8 cellular contexts compared by ENCODE assay signal in genomic region chr11:65873280-65874156, GRCh38. TPM values are rescaled to one million over a fixed set of nuclear protein-coding genes. Genes with fewer than 3 reads are reported as not detected.
A peak's percentile ranks its signal among the peaks of the same experiment; 100 is the strongest.
DNase-seq lines count a peak whose midpoint lies in the region; ATAC-seq and TF ChIP-seq lines count a peak whose summit lies in the region.

No MANE protein-coding gene starts in this region.

- CTCF ChIA-PET in activated naive CD4-positive, alpha-beta T cell treated with anti-CD3 and anti-CD28 coated beads, Interleukin-2, amount 10 ng/mL, durations not matched to agents 7 days and 5 days (lab: Charles Lee), result interaction anchor here (1.6 to 2.1 kb wide), 4 partner anchors 11 to 115 kb away, joined by 3 to 16 read pairs (median 7); partner anchors contain the start of genes FIBP and MUS81

- 0% methylated on average over 2 to 12 of the region's 55 CpGs for WGBS in gastroesophageal sphincter (ENCODE audit: low coverage in 1 of 2), 2 donors
- 6 to 14% methylated on average over 14 to 54 of the region's 55 CpGs for WGBS in testis, 2 donors

- no peak for TF ChIP-seq CTCF in HFFc6 (IDR thresholded peaks at IDR 0.05)
- TF ChIP-seq CTCF in gastroesophageal sphincter (IDR thresholded peaks at IDR 0.05), result no peak
- no peak for TF ChIP-seq CTCF in testis (IDR thresholded peaks at IDR 0.05)

- TF ChIP-seq POLR2A in gastroesophageal sphincter (IDR thresholded peaks at IDR 0.05) (peak; percentile 62 to 66), testis (IDR thresholded peaks at IDR 0.05) (peak; percentile 78)

- no peak for TF ChIP-seq EP300 in gastroesophageal sphincter (IDR thresholded peaks at IDR 0.05)

- H3K27ac Mint-ChIP-seq in HFFc6, result peak overlapping the region; percentile 90
- peak overlapping the region; percentile 75 for H3K27ac Mint-ChIP-seq in activated naive CD4-positive, alpha-beta T cell treated with anti-CD3 and anti-CD28 coated beads, Interleukin-2, amount 10 ng/mL, durations not matched to agents 7 days and 5 days

- H3K9me3 ChIP-seq in gastroesophageal sphincter, result no peaks in the 10 kb centered on the region
- no peaks in the 10 kb centered on the region for H3K9me3 ChIP-seq in testis

- peak overlapping the region; percentile 90 for H3K4me3 Mint-ChIP-seq in HFFc6
- peak overlapping the region; percentile 85 for H3K4me3 Mint-ChIP-seq in activated naive CD4-positive, alpha-beta T cell treated with anti-CD3 and anti-CD28 coated beads, Interleukin-2, amount 10 ng/mL, durations not matched to agents 7 days and 5 days

- H3K27me3 ChIP-seq in gastroesophageal sphincter (no peaks in the 10 kb centered on the region), testis (no peaks in the 10 kb centered on the region)

- peak; percentile 91 for ATAC-seq in gastroesophageal sphincter

- peak overlapping the region; percentile 93 to 98 (median 94) for H3K27ac ChIP-seq in gastroesophageal sphincter
- peak overlapping the region; percentile 41 to 93 for H3K27ac ChIP-seq in testis

- H3K9me3 Mint-ChIP-seq in HFFc6, result no peaks in the 10 kb centered on the region
- H3K9me3 Mint-ChIP-seq in activated naive CD4-positive, alpha-beta T cell treated with anti-CD3 and anti-CD28 coated beads, Interleukin-2, amount 10 ng/mL, durations not matched to agents 7 days and 5 days, result no peaks in the 10 kb centered on the region

- H3K27me3 Mint-ChIP-seq in HFFc6 (ENCODE audit: insufficient read depth), result peaks cover 14% of the 10 kb centered on the region
- peaks cover 34% of the 10 kb centered on the region for H3K27me3 Mint-ChIP-seq in activated naive CD4-positive, alpha-beta T cell treated with anti-CD3 and anti-CD28 coated beads, Interleukin-2, amount 10 ng/mL, durations not matched to agents 7 days and 5 days

- DNase-seq in GM03348 (ENCODE audit: low spot score) (peak; percentile 97), HFFc6 (peak; percentile 86), NCI-H1048 (lab: John Stamatoyannopoulos, UW) (peak; percentile 73), SK-N-DZ (ENCODE audit: low spot score) (peak; percentile 95), occipital lobe (lab: John Stamatoyannopoulos, UW) (peak; percentile 84), testis (peak; percentile 96)
- peak; percentile 96 for DNase-seq in activated naive CD4-positive, alpha-beta T cell treated with anti-CD3 and anti-CD28 coated beads, Interleukin-2, amount 10 ng/mL, durations not matched to agents 7 days and 5 days

- H3K4me3 ChIP-seq in gastroesophageal sphincter (peak overlapping the region; percentile 69 to 87), testis (peak overlapping the region; percentile 58 to 59)

- H3K36me3 ChIP-seq in gastroesophageal sphincter, result peaks cover 0 to 24% of the 10 kb centered on the region in 2 donors
- no peaks in the 10 kb centered on the region for H3K36me3 ChIP-seq in testis (ENCODE audit: low read depth, missing control alignments)

- H3K36me3 Mint-ChIP-seq in HFFc6 (ENCODE audit: low read depth), result peaks cover 21% of the 10 kb centered on the region
- H3K36me3 Mint-ChIP-seq in activated naive CD4-positive, alpha-beta T cell treated with anti-CD3 and anti-CD28 coated beads, Interleukin-2, amount 10 ng/mL, durations not matched to agents 7 days and 5 days, result peaks cover 3% of the 10 kb centered on the region

- intact Hi-C loops in testis (cut with DNase I; ENCODE audit: low total_unique reads), result no loop called here

- H3K4me1 ChIP-seq in gastroesophageal sphincter (peaks cover 0 to 45% (median 17%) of the 10 kb centered on the region in 3 donors), testis (peaks cover 14% of the 10 kb centered on the region)

- peaks cover 38% of the 10 kb centered on the region for H3K4me1 Mint-ChIP-seq in HFFc6 (ENCODE audit: low read depth)
- peaks cover 51% of the 10 kb centered on the region for H3K4me1 Mint-ChIP-seq in activated naive CD4-positive, alpha-beta T cell treated with anti-CD3 and anti-CD28 coated beads, Interleukin-2, amount 10 ng/mL, durations not matched to agents 7 days and 5 days

RNA-seq across cellular contexts. Expression of gene EFEMP2, which starts 0.9 kb away (rescaled TPM):
- 100 to 1,000 TPM; 318 to 359 (median 329) TPM for total RNA-seq in HFFc6 (2021; fragmentation: NEBNext Ultra II Directional; extraction: Animal tissue kit (Norgen Biotek cat#: 25700))
- polyA plus RNA-seq in SK-N-DZ (2014; cell fraction: cytosol; rRNA removed), result 14.0 and 14.9 TPM in 2 replicates
- polyA plus RNA-seq in SK-N-DZ (2014; cell fraction: nucleus; rRNA removed), result 46.4 and 59.5 TPM in 2 replicates
- 10 to 100 TPM; 55.6 to 92.8 (median 81.2) TPM for total RNA-seq in gastroesophageal sphincter
- total RNA-seq in occipital lobe, result 13.3 TPM
- 10 to 100 TPM; 47.4 to 52.4 TPM for total RNA-seq in testis
- polyA plus RNA-seq in testis (ENCODE audit: insufficient read depth, low read depth, low replicate concordance), result 100 TPM

RNA-seq across cellular contexts. Expression of gene CTSW, which starts 6.1 kb away (rescaled TPM):
- total RNA-seq in HFFc6 (2021; fragmentation: NEBNext Ultra II Directional; extraction: Animal tissue kit (Norgen Biotek cat#: 25700)), result under 1 TPM in 4 of 6 experiments, not detected in 2; 0.11 to 0.22 (median 0.14) TPM
- polyA plus RNA-seq in SK-N-DZ (2014; cell fraction: cytosol; rRNA removed), result not detected in 2 replicates
- polyA plus RNA-seq in SK-N-DZ (2014; cell fraction: nucleus; rRNA removed), result not detected in 2 replicates
- 1 to 10 TPM in 1 of 4 donors, under 1 TPM in 2, not detected in 1; 0.52 to 3.6 (median 0.94) TPM for total RNA-seq in gastroesophageal sphincter
- total RNA-seq in occipital lobe, result not detected
- 1 to 10 TPM in 1 of 2 donors, under 1 TPM in 1; 0.71 to 2.7 TPM for total RNA-seq in testis
- 4.4 TPM for polyA plus RNA-seq in testis (ENCODE audit: insufficient read depth, low read depth, low replicate concordance)

RNA-seq across cellular contexts. Expression of gene MUS81, which starts 13.3 kb away (rescaled TPM):
- 10 to 100 TPM; 38.4 to 47.9 (median 43.1) TPM for total RNA-seq in HFFc6 (2021; fragmentation: NEBNext Ultra II Directional; extraction: Animal tissue kit (Norgen Biotek cat#: 25700))
- polyA plus RNA-seq in SK-N-DZ (2014; cell fraction: cytosol; rRNA removed), result 35.2 and 44.5 TPM in 2 replicates
- polyA plus RNA-seq in SK-N-DZ (2014; cell fraction: nucleus; rRNA removed), result 271 and 285 TPM in 2 replicates
- 10 to 100 TPM; 37.2 to 71.7 (median 60.8) TPM for total RNA-seq in gastroesophageal sphincter
- 45.9 TPM for total RNA-seq in occipital lobe
- total RNA-seq in testis, result 10 to 100 TPM; 57.2 to 74.0 TPM
- polyA plus RNA-seq in testis (ENCODE audit: insufficient read depth, low read depth, low replicate concordance), result 49.9 TPM

RNA-seq across cellular contexts. Expression of gene FIBP, which starts 14.8 kb away (rescaled TPM):
- total RNA-seq in HFFc6 (2021; fragmentation: NEBNext Ultra II Directional; extraction: Animal tissue kit (Norgen Biotek cat#: 25700)), result 100 to 1,000 TPM; 117 to 145 (median 135) TPM
- polyA plus RNA-seq in SK-N-DZ (2014; cell fraction: cytosol; rRNA removed), result 115 and 152 TPM in 2 replicates
- 150 and 171 TPM in 2 replicates for polyA plus RNA-seq in SK-N-DZ (2014; cell fraction: nucleus; rRNA removed)
- 10 to 100 TPM; 35.2 to 62.3 (median 54.6) TPM for total RNA-seq in gastroesophageal sphincter
- total RNA-seq in occipital lobe, result 107 TPM
- 100 to 1,000 TPM; 144 to 149 TPM for total RNA-seq in testis
- 131 TPM for polyA plus RNA-seq in testis (ENCODE audit: insufficient read depth, low read depth, low replicate concordance)

RNA-seq across cellular contexts. Expression of gene CFL1, which starts 15.5 kb away (rescaled TPM):
- total RNA-seq in HFFc6 (2021; fragmentation: NEBNext Ultra II Directional; extraction: Animal tissue kit (Norgen Biotek cat#: 25700)), result 1,000 to 10,000 TPM; 2,002 to 2,288 (median 2,238) TPM
- polyA plus RNA-seq in SK-N-DZ (2014; cell fraction: cytosol; rRNA removed), result 895 and 922 TPM in 2 replicates
- 402 and 457 TPM in 2 replicates for polyA plus RNA-seq in SK-N-DZ (2014; cell fraction: nucleus; rRNA removed)
- total RNA-seq in gastroesophageal sphincter (100 to 1,000 TPM; 559 to 895 (median 639) TPM), occipital lobe (404 TPM), testis (100 to 1,000 TPM; 522 to 570 TPM)
- polyA plus RNA-seq in testis (ENCODE audit: insufficient read depth, low read depth, low replicate concordance), result 647 TPM

Comparison
In these comparisons a context has a peak if more than half of its experiments do, and no peak if none do; other contexts are left out.
1. Peak in every context shown above with its lines: DNase-seq, ATAC-seq, H3K4me3 ChIP-seq and H3K27ac ChIP-seq.